ENCODE assay signal across 24 cellular contexts in the genomic region with DNA sequence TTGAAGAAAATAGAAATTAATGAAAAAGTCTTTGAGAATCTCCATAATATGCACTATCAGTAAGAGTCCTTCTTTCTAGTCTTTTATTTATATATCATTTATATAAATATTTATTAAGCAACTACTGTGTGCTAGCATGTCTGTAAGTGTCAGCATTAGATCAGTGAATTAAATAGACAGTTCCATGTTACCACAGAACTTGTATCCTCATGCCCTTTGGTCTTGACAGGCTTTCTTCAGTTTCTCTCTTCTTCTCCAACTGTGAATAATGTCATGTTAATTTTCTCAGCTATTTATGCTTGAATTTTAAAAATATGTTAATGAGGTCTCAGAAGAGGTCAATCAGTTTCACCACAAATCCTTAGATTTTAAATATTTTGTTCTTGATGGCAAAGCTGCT.
"Had no signal": no experiment of that assay in that cellular context is flagged by ENCODE, and none has a peak within 500 bp of the region (broad histone marks: within the 10 kb centered on the region; RNA-seq: fewer than 3 reads in every experiment).

No MANE protein-coding gene starts in this region.

- DNase-seq: effector CD4-positive, alpha-beta T cell; endodermal cell; gastrocnemius medialis; heart right ventricle; hypothalamus; left ventricle myocardium inferior; lower lobe of right lung; mesendoderm; naive B cell; psoas muscle; retina; right lobe of liver; spleen; stimulated activated CD4-positive, alpha-beta T cell treated with anti-CD3 and anti-CD28 coated beads, Interleukin-15, amount 100 ng/mL, for 24 hours; stimulated activated CD4-positive, alpha-beta T cell treated with anti-CD3 and anti-CD28 coated beads, Interleukin-1b, Interleukin-23, amount 100 ng/mL, for 48 hours; stimulated activated CD4-positive, alpha-beta T cell treated with anti-CD3 and anti-CD28 coated beads, Interleukin-4, amount 100 ng/mL, for 24 hours; tibial artery; upper lobe of right lung had no signal

- H3K9me3 Mint-ChIP-seq: endodermal cell, nephron had no signal

- H3K27ac Mint-ChIP-seq: endodermal cell; naive B cell; nephron; stimulated activated memory B cell treated with anti-CD40 and anti-IgM and Interleukin-4, amounts not matched to agents 10 μg/mL and 1 μg/mL and 100 μg/mL, for 72 hours; stimulated activated naive CD8-positive, alpha-beta T cell treated with anti-CD3 and anti-CD28 coated beads, Interleukin-15, Interleukin-2, amounts not matched to agents 100 ng/mL and 50 ng/mL, for 24 hours had no signal

- H2AFZ ChIP-seq: parathyroid adenoma had no signal

- H3K36me3 Mint-ChIP-seq: naive B cell; stimulated activated memory B cell treated with anti-CD40 and anti-IgM and Interleukin-4, amounts not matched to agents 10 μg/mL and 1 μg/mL and 100 μg/mL, for 72 hours had no signal

- H3K4me1 Mint-ChIP-seq: naive B cell; nephron; stimulated activated memory B cell treated with anti-CD40 and anti-IgM and Interleukin-4, amounts not matched to agents 10 μg/mL and 1 μg/mL and 100 μg/mL, for 72 hours had no signal

- ATAC-seq: gastrocnemius medialis; heart right ventricle; lower lobe of right lung; psoas muscle; right lobe of liver; stimulated activated memory B cell treated with anti-CD40 and anti-IgM and Interleukin-4, amounts not matched to agents 10 μg/mL and 1 μg/mL and 100 μg/mL, for 72 hours; upper lobe of right lung had no signal

- H3K9ac ChIP-seq: parathyroid adenoma had no signal

- H3K79me2 ChIP-seq: parathyroid adenoma had no signal

- H3K27me3 ChIP-seq: gastrocnemius medialis, heart right ventricle, right lobe of liver, spleen, tibial artery, upper lobe of right lung, vagina had no signal

- H3K9me3 ChIP-seq: gastrocnemius medialis, lower lobe of right lung, psoas muscle, right lobe of liver, tibial artery, upper lobe of right lung, vagina had no signal

- H3K4me3 Mint-ChIP-seq: endodermal cell; naive B cell; nephron; stimulated activated memory B cell treated with anti-CD40 and anti-IgM and Interleukin-4, amounts not matched to agents 10 μg/mL and 1 μg/mL and 100 μg/mL, for 72 hours; stimulated activated naive CD8-positive, alpha-beta T cell treated with anti-CD3 and anti-CD28 coated beads, Interleukin-15, Interleukin-2, amounts not matched to agents 100 ng/mL and 50 ng/mL, for 24 hours had no signal

- H3K4me1 ChIP-seq: gastrocnemius medialis, heart right ventricle, left ventricle myocardium inferior, lower lobe of right lung, parathyroid adenoma, psoas muscle, right lobe of liver, spleen, tibial artery, upper lobe of right lung, vagina had no signal

- H3K36me3 ChIP-seq: gastrocnemius medialis, heart right ventricle, left ventricle myocardium inferior, lower lobe of right lung, right lobe of liver, spleen, tibial artery, upper lobe of right lung, vagina had no signal

- H3K27me3 Mint-ChIP-seq: naive B cell; stimulated activated memory B cell treated with anti-CD40 and anti-IgM and Interleukin-4, amounts not matched to agents 10 μg/mL and 1 μg/mL and 100 μg/mL, for 72 hours; stimulated activated naive CD8-positive, alpha-beta T cell treated with anti-CD3 and anti-CD28 coated beads, Interleukin-15, Interleukin-2, amounts not matched to agents 100 ng/mL and 50 ng/mL, for 24 hours had no signal

- H3K27ac ChIP-seq: coronary artery, gastrocnemius medialis, heart right ventricle, left ventricle myocardium inferior, lower lobe of right lung, parathyroid adenoma, psoas muscle, right lobe of liver, spleen, tibial artery, upper lobe of right lung, vagina had no signal

- H3K4me3 ChIP-seq: coronary artery, gastrocnemius medialis, heart right ventricle, left ventricle myocardium inferior, lower lobe of right lung, psoas muscle, right lobe of liver, spleen, tibial artery, upper lobe of right lung, vagina had no signal
